ENCODE assay signal across 15 cellular contexts in the genomic region with DNA sequence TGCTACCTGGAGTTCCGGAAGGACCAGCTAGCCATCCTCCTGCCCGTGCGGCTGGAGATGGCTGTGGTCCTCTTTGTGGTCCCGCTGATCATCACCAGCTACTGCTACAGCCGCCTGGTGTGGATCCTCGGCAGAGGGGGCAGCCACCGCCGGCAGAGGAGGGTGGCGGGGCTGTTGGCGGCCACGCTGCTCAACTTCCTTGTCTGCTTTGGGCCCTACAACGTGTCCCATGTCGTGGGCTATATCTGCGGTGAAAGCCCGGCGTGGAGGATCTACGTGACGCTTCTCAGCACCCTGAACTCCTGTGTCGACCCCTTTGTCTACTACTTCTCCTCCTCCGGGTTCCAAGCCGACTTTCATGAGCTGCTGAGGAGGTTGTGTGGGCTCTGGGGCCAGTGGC. TPM values are rescaled to one million over a fixed set of nuclear protein-coding genes. Genes with fewer than 3 reads are reported as not detected.
DNase-seq lines count a peak whose midpoint lies in the region; ATAC-seq, FAIRE-seq and TF ChIP-seq lines count a peak whose summit lies in the region.
"Not testable (repeated sequence)": the region's sequence is repeated elsewhere in the genome, so short reads cannot be mapped to it uniquely, and the experiment has no call there.
"Had no signal": no experiment of that assay in that cellular context is flagged by ENCODE, and none has a peak within 500 bp of the region (broad histone marks: within the 10 kb centered on the region; RNA-seq: fewer than 3 reads in every experiment).

No MANE protein-coding gene starts in this region.

- peaks cover 32% of the 10 kb centered on the region for H3K27me3 Mint-ChIP-seq in activated CD8-positive, alpha-beta memory T cell treated with anti-CD3 and anti-CD28 coated beads, Interleukin-2, amount 10 ng/mL, durations not matched to agents 7 days and 5 days
- not testable (repeated sequence) for H3K27me3 Mint-ChIP-seq in dendritic cell treated with granulocyte-macrophage colony-stimulating factor and Interleukin-4, amounts not matched to agents 40 ng/mL and 50 ng/mL, for 4 days

- H3K4me3 ChIP-seq in spleen, upper lobe of right lung: not testable (repeated sequence)

- not testable (repeated sequence) for H3K36me3 Mint-ChIP-seq in activated CD8-positive, alpha-beta memory T cell treated with anti-CD3 and anti-CD28 coated beads, Interleukin-2, amount 10 ng/mL, durations not matched to agents 7 days and 5 days; dendritic cell treated with granulocyte-macrophage colony-stimulating factor and Interleukin-4, amounts not matched to agents 40 ng/mL and 50 ng/mL, for 4 days (ENCODE audit: low read depth)

- not testable (repeated sequence) for DNase-seq in GM12892 (ENCODE audit: insufficient read length)
- DNase-seq in activated CD8-positive, alpha-beta memory T cell treated with anti-CD3 and anti-CD28 coated beads, Interleukin-2, amount 10 ng/mL, durations not matched to agents 7 days and 5 days, result peak; percentile 28
- peak; percentile 48 for DNase-seq in activated effector memory CD4-positive, alpha-beta T cell treated with anti-CD3 and anti-CD28 coated beads, Interleukin-2, amount 50 U/mL, for 16 hours
- DNase-seq in left lobe of liver (ENCODE audit: low spot score) (peak; percentile 37), posterior vena cava (ENCODE audit: low spot score) (peak; percentile 44), spleen (peak; percentile 51), upper lobe of right lung (peak; percentile 52)

- H3K4me3 Mint-ChIP-seq in activated CD8-positive, alpha-beta memory T cell treated with anti-CD3 and anti-CD28 coated beads, Interleukin-2, amount 10 ng/mL, durations not matched to agents 7 days and 5 days; dendritic cell treated with granulocyte-macrophage colony-stimulating factor and Interleukin-4, amounts not matched to agents 40 ng/mL and 50 ng/mL, for 4 days: not testable (repeated sequence)

- FAIRE-seq in GM12892 (lab: Jason Lieb, UNC), result peak; percentile 36

- not testable (repeated sequence) for TF ChIP-seq POLR2A in GM12892 (IDR thresholded peaks at IDR 0.05; ENCODE audit: low read depth, low read length); spleen (IDR thresholded peaks at IDR 0.05)

- intact Hi-C loops in dendritic cell treated with granulocyte-macrophage colony-stimulating factor and Interleukin-4, amounts not matched to agents 40 ng/mL and 50 ng/mL, for 4 days (cut with micrococcal nuclease), result loop anchor here (10.0 kb wide), 1 partner anchor 55 kb away; no protein-coding TSS in a partner anchor
- intact Hi-C loops in posterior vena cava (cut with DNase I) (loop anchor here (10.0 kb wide), 1 partner anchor 135 kb away; the partner anchor contains the start of gene KRTDAP (in 2 of the 2)), spleen (cut with DNase I; ENCODE audit: low total_unique reads) (loop anchor here (10.0 kb wide), 1 partner anchor 135 kb away; the partner anchor contains the start of gene KRTDAP), upper lobe of right lung (cut with DNase I) (loop anchor here (10.0 kb wide), 2 partner anchors 105 to 135 kb away; partner anchors contain the start of gene KRTDAP)

- not testable (repeated sequence) for H3K9me3 Mint-ChIP-seq in activated CD8-positive, alpha-beta memory T cell treated with anti-CD3 and anti-CD28 coated beads, Interleukin-2, amount 10 ng/mL, durations not matched to agents 7 days and 5 days (ENCODE audit: low read depth); dendritic cell treated with granulocyte-macrophage colony-stimulating factor and Interleukin-4, amounts not matched to agents 40 ng/mL and 50 ng/mL, for 4 days

- not testable (repeated sequence) for TF ChIP-seq CTCF in spleen (IDR thresholded peaks at IDR 0.05 in 8 of 11, conservative IDR thresholded peaks at IDR 0.05 in 3 of 11); upper lobe of right lung (IDR thresholded peaks at IDR 0.05)

- H3K9me3 ChIP-seq in spleen, upper lobe of right lung: not testable (repeated sequence)

- H3K27me3 ChIP-seq in spleen (replicated peaks in 1 of 7); upper lobe of right lung: not testable (repeated sequence)

- H3K4me1 Mint-ChIP-seq in activated CD8-positive, alpha-beta memory T cell treated with anti-CD3 and anti-CD28 coated beads, Interleukin-2, amount 10 ng/mL, durations not matched to agents 7 days and 5 days, result peaks cover 18% of the 10 kb centered on the region
- peaks cover 28% of the 10 kb centered on the region for H3K4me1 Mint-ChIP-seq in dendritic cell treated with granulocyte-macrophage colony-stimulating factor and Interleukin-4, amounts not matched to agents 40 ng/mL and 50 ng/mL, for 4 days (ENCODE audit: low read depth)

- not testable (repeated sequence) for H3K27ac ChIP-seq in spleen, upper lobe of right lung

- 83 to 91% (median 89%) methylated on average over 9 to 21 of the region's 21 CpGs for whole genome bisulfite sequencing in spleen, 5 donors

- not testable (repeated sequence) for H3K36me3 ChIP-seq in spleen, upper lobe of right lung

- CTCF ChIA-PET in activated CD8-positive, alpha-beta memory T cell treated with anti-CD3 and anti-CD28 coated beads, Interleukin-2, amount 10 ng/mL, durations not matched to agents 7 days and 5 days (lab: Charles Lee), result not testable (repeated sequence)

- not testable (repeated sequence) for H3K27ac Mint-ChIP-seq in activated CD8-positive, alpha-beta memory T cell treated with anti-CD3 and anti-CD28 coated beads, Interleukin-2, amount 10 ng/mL, durations not matched to agents 7 days and 5 days
- peak overlapping the region; percentile 60 for H3K27ac Mint-ChIP-seq in dendritic cell treated with granulocyte-macrophage colony-stimulating factor and Interleukin-4, amounts not matched to agents 40 ng/mL and 50 ng/mL, for 4 days

- peaks cover 3 to 13% (median 9%) of the 10 kb centered on the region in 6 donors for H3K4me1 ChIP-seq in spleen
- not testable (repeated sequence) for H3K4me1 ChIP-seq in upper lobe of right lung

- not testable (repeated sequence) for ATAC-seq in activated CD8-positive, alpha-beta memory T cell treated with anti-CD3 and anti-CD28 coated beads, Interleukin-2, amount 10 ng/mL, durations not matched to agents 7 days and 5 days; left lobe of liver; upper lobe of right lung

RNA-seq across cellular contexts. Expression of gene FFAR3, which starts 1.1 kb away (rescaled TPM):
- polyA plus RNA-seq in GM12892 (2012; ENCODE audit: missing spikeins), result not detected
- total RNA-seq in activated CD8-positive, alpha-beta memory T cell treated with anti-CD3 and anti-CD28 coated beads, Interleukin-2, amount 10 ng/mL, durations not matched to agents 7 days and 5 days, result not detected
- total RNA-seq in left lobe of liver, result not detected
- under 1 TPM in 1 of 2 donors, not detected in 1; 0.14 TPM for total RNA-seq in posterior vena cava
- total RNA-seq in spleen, result 1 to 10 TPM in 4 of 7 donors, under 1 TPM in 2, not detected in 1; 0.55 to 3.2 (median 2.0) TPM
- polyA plus RNA-seq in spleen, result under 1 TPM; 0.30 to 0.45 (median 0.33) TPM
- not detected for total RNA-seq in upper lobe of right lung
- total RNA-seq: Calu3; CD4-positive, alpha-beta memory T cell; Daoy; G401; HFFc6 had no signal
- polyA plus RNA-seq: BJ; CD4-positive, alpha-beta memory T cell had no signal

RNA-seq across cellular contexts. Expression of gene GPR42, which starts 11.5 kb away (rescaled TPM):
- not detected for polyA plus RNA-seq in GM12892 (2012; ENCODE audit: missing spikeins)
- total RNA-seq in activated CD8-positive, alpha-beta memory T cell treated with anti-CD3 and anti-CD28 coated beads, Interleukin-2, amount 10 ng/mL, durations not matched to agents 7 days and 5 days, result under 1 TPM in 1 of 2 experiments, not detected in 1; 0.12 TPM
- not detected for total RNA-seq in left lobe of liver
- total RNA-seq in posterior vena cava, result under 1 TPM in 1 of 2 donors, not detected in 1; 0.28 TPM
- under 1 TPM in 3 of 7 donors, not detected in 4; 0.60 to 0.67 (median 0.66) TPM for total RNA-seq in spleen
- under 1 TPM in 1 of 3 donors, not detected in 2; 0.09 TPM for polyA plus RNA-seq in spleen
- not detected for total RNA-seq in upper lobe of right lung
- total RNA-seq: A673; Calu3; CD4-positive, alpha-beta memory T cell; Daoy; G401; HFFc6 had no signal
- polyA plus RNA-seq: BJ; CD4-positive, alpha-beta memory T cell had no signal

RNA-seq across cellular contexts. Expression of gene FFAR1, which starts 11.7 kb away (rescaled TPM):
- 1.3 TPM for polyA plus RNA-seq in GM12892 (2012; ENCODE audit: missing spikeins)
- not detected for total RNA-seq in activated CD8-positive, alpha-beta memory T cell treated with anti-CD3 and anti-CD28 coated beads, Interleukin-2, amount 10 ng/mL, durations not matched to agents 7 days and 5 days
- not detected for total RNA-seq in left lobe of liver
- total RNA-seq in posterior vena cava, result not detected
- total RNA-seq in spleen, result under 1 TPM in 4 of 7 donors, not detected in 3; 0.16 to 0.32 (median 0.28) TPM
- polyA plus RNA-seq in spleen, result under 1 TPM; 0.18 to 0.52 (median 0.26) TPM
- total RNA-seq in upper lobe of right lung, result not detected
- total RNA-seq: A673; Calu3; CD4-positive, alpha-beta memory T cell; Daoy; G401; HFFc6 had no signal
- polyA plus RNA-seq: BJ; CD4-positive, alpha-beta memory T cell had no signal

RNA-seq across cellular contexts. Expression of gene CD22, which starts 30.4 kb away (rescaled TPM):
- 225 TPM for polyA plus RNA-seq in GM12892 (2012; ENCODE audit: missing spikeins)
- total RNA-seq in activated CD8-positive, alpha-beta memory T cell treated with anti-CD3 and anti-CD28 coated beads, Interleukin-2, amount 10 ng/mL, durations not matched to agents 7 days and 5 days, result under 1 TPM in 1 of 2 experiments, not detected in 1; 0.41 TPM
- total RNA-seq in left lobe of liver (1.2 TPM), posterior vena cava (1 to 10 TPM; 3.7 to 5.6 TPM), spleen (100 to 1,000 TPM; 251 to 446 (median 339) TPM), upper lobe of right lung (15.8 TPM)
- 100 to 1,000 TPM; 292 to 445 (median 394) TPM for polyA plus RNA-seq in spleen
- total RNA-seq: A673, Daoy, G401 had no signal
- polyA plus RNA-seq: BJ had no signal
